8 cellular contexts compared by ENCODE assay signal in the genomic region with DNA sequence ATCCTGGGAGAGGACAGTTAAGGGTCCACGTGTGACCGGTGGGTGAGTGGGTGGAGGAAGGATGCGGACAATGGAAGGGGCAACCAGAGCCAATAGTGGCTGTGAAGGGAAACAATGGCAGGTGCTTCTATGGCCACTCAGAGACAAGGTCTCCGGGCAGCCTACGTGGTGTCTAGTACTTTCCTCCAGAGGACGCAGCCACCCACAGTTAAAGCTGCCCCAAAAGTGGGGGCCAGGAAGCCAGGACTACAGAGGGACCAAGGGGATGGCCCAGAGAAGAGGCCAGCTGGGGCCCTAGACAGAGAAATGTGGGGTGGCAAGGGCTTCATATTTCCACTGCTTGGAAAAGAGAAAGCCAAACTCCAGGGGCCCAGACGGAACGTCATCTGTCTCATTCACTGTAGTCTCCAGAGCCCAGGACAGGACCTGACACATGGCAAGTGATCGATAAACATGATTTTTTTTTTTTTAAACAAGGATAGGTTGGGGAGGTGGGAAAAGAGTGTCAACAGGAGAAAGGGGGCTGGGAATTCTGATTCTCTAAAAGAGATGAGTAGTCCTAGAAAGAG. TPM values are rescaled to one million over a fixed set of nuclear protein-coding genes. Genes with fewer than 3 reads are reported as not detected.
DNase-seq lines count a peak whose midpoint lies in the region; ATAC-seq and TF ChIP-seq lines count a peak whose summit lies in the region.

No MANE protein-coding gene starts in this region.

- H3K4me2 ChIP-seq in neural cell (ENCODE audit: low read length) = peak overlapping the region; percentile 51

- peaks cover 9% of the 10 kb centered on the region; the same call in 1 of the 2 replicates for H3K4me1 ChIP-seq in BE2C
- H3K4me1 ChIP-seq in effector memory CD4-positive, alpha-beta T cell (ENCODE audit: control insufficient read depth, insufficient read depth, low read length, poor library complexity, severe bottlenecking) = peaks cover 62% of the 10 kb centered on the region

- H3K27ac ChIP-seq in effector memory CD4-positive, alpha-beta T cell (ENCODE audit: insufficient read depth, low read length, poor library complexity, severe bottlenecking) = peak overlapping the region; percentile 100
- H3K27ac ChIP-seq in neural cell (ENCODE audit: low read length) = peak overlapping the region; percentile 95

- no peak for TF ChIP-seq CTCF in BE2C (IDR thresholded peaks at IDR 0.05; ENCODE audit: low read depth, low read length)
- TF ChIP-seq CTCF in neural cell (IDR thresholded peaks at IDR 0.05; ENCODE audit: poor library complexity, severe bottlenecking) = no peak

- H3K27me3 ChIP-seq in BE2C = no peaks in the 10 kb centered on the region
- no peaks in the 10 kb centered on the region for H3K27me3 ChIP-seq in effector memory CD4-positive, alpha-beta T cell (replicated peaks; ENCODE audit: control insufficient read depth, insufficient read depth, low read length, poor library complexity, severe bottlenecking)
- H3K27me3 ChIP-seq in neural cell (ENCODE audit: insufficient read depth, low read depth, low read length) = no peaks in the 10 kb centered on the region

- H3F3A ChIP-seq in neural cell (ENCODE audit: insufficient read depth, low read length, poor library complexity, severe bottlenecking) = peaks cover 6% of the 10 kb centered on the region

- no peaks in the 10 kb centered on the region for H3K9me2 ChIP-seq in neural cell (ENCODE audit: insufficient read depth, low read length)

- no peaks in the 10 kb centered on the region for H3K79me2 ChIP-seq in neural cell (replicated peaks; ENCODE audit: insufficient read depth, low read length)

- H3K4me3 ChIP-seq in BE2C (ENCODE audit: low read depth, low read length) (peak overlapping the region; percentile 32), neural cell (ENCODE audit: low read length) (peak overlapping the region; percentile 92)
- peak overlapping the region; percentile 95 for H3K4me3 ChIP-seq in Jurkat, Clone E6-1 (ENCODE audit: low read length)
- peak overlapping the region; percentile 54 for H3K4me3 ChIP-seq in effector memory CD4-positive, alpha-beta T cell (ENCODE audit: insufficient read depth, low read depth, low read length, poor library complexity, severe bottlenecking)

- TF ChIP-seq EP300 in neural cell (conservative IDR thresholded peaks at IDR 0.05; ENCODE audit: poor library complexity, severe bottlenecking) = no peak

- no peak overlapping the region for H2AFZ ChIP-seq in neural cell (ENCODE audit: low read depth, low read length)

- no peak for DNase-seq in BE2C
- DNase-seq in Jurkat, Clone E6-1 (ENCODE audit: low read depth, low spot score) = no peak
- DNase-seq in effector memory CD4-positive, alpha-beta T cell = no peak
- DNase-seq in cortex of kidney (lab: John Stamatoyannopoulos, UW) = no peak
- no peak for DNase-seq in NCI-H526 treated with DMSO at 0.1 percent for 48 hours (lab: John Stamatoyannopoulos, UW)
- DNase-seq in AML-193 (lab: John Stamatoyannopoulos, UW) = no peak

- H4K20me1 ChIP-seq in neural cell (ENCODE audit: insufficient read depth) = no peaks in the 10 kb centered on the region

- TF ChIP-seq RAD21 in neural cell (conservative IDR thresholded peaks at IDR 0.05) = no peak

- peak overlapping the region; percentile 95 for H3K9ac ChIP-seq in neural cell (ENCODE audit: low read length)

- H3K9me3 ChIP-seq in BE2C (no peaks in the 10 kb centered on the region), neural cell (ENCODE audit: low read length) (no peaks in the 10 kb centered on the region)
- H3K9me3 ChIP-seq in effector memory CD4-positive, alpha-beta T cell (ENCODE audit: control insufficient read depth, low read length) = no peaks in the 10 kb centered on the region

- no peak for ATAC-seq in GM21381 (IDR thresholded peaks at IDR 0.05; ENCODE audit: unreplicated experiment)

- peaks cover 15% of the 10 kb centered on the region for H3K36me3 ChIP-seq in BE2C
- peaks cover 26% of the 10 kb centered on the region for H3K36me3 ChIP-seq in effector memory CD4-positive, alpha-beta T cell (ENCODE audit: control insufficient read depth, insufficient read depth, low read length)
- H3K36me3 ChIP-seq in neural cell (ENCODE audit: insufficient read depth, low read length) = no peaks in the 10 kb centered on the region

TF ChIP-seq in neural cell, 6 proteins besides CTCF, POLR2A, EP300 and RAD21:
- no peak for TF ChIP-seq SMC3 (conservative IDR thresholded peaks at IDR 0.05; ENCODE audit: poor library complexity)
- TF ChIP-seq MXI1 (conservative IDR thresholded peaks at IDR 0.05; ENCODE audit: poor library complexity, severe bottlenecking) = no peak
- TF ChIP-seq TAF1 (IDR thresholded peaks at IDR 0.05; ENCODE audit: low read depth) = no peak
- no peak for TF ChIP-seq EZH2 (IDR thresholded peaks at IDR 0.05; ENCODE audit: borderline replicate concordance, insufficient read depth, low read length, poor library complexity, severe bottlenecking)
- TF ChIP-seq, protein P1, sequence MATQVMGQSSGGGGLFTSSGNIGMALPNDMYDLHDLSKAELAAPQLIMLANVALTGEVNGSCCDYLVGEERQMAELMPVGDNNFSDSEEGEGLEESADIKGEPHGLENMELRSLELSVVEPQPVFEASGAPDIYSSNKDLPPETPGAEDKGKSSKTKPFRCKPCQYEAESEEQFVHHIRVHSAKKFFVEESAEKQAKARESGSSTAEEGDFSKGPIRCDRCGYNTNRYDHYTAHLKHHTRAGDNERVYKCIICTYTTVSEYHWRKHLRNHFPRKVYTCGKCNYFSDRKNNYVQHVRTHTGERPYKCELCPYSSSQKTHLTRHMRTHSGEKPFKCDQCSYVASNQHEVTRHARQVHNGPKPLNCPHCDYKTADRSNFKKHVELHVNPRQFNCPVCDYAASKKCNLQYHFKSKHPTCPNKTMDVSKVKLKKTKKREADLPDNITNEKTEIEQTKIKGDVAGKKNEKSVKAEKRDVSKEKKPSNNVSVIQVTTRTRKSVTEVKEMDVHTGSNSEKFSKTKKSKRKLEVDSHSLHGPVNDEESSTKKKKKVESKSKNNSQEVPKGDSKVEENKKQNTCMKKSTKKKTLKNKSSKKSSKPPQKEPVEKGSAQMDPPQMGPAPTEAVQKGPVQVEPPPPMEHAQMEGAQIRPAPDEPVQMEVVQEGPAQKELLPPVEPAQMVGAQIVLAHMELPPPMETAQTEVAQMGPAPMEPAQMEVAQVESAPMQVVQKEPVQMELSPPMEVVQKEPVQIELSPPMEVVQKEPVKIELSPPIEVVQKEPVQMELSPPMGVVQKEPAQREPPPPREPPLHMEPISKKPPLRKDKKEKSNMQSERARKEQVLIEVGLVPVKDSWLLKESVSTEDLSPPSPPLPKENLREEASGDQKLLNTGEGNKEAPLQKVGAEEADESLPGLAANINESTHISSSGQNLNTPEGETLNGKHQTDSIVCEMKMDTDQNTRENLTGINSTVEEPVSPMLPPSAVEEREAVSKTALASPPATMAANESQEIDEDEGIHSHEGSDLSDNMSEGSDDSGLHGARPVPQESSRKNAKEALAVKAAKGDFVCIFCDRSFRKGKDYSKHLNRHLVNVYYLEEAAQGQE (IDR thresholded peaks at IDR 0.05; ENCODE audit: borderline replicate concordance) = no peak
- no peak for TF ChIP-seq POLR2AphosphoS5 (IDR thresholded peaks at IDR 0.05)

RNA-seq across cellular contexts. Expression of a gene that starts 0.9 kb away (rescaled TPM):
- 44.7 TPM for polyA plus RNA-seq in BE2C (2012; ENCODE audit: insufficient read depth, insufficient read length, low read depth)
- polyA plus RNA-seq in Jurkat, Clone E6-1 (2012; ENCODE audit: insufficient read depth, insufficient read length) = 27.8 TPM
- 1.9 and 2.0 TPM in 2 replicates for polyA plus RNA-seq in neural cell
- polyA minus RNA-seq in neural cell = 16.8 and 20.2 TPM in 2 replicates

RNA-seq across cellular contexts. Expression of a gene that starts 9.7 kb away (rescaled TPM):
- polyA plus RNA-seq in BE2C (2012; ENCODE audit: insufficient read depth, insufficient read length, low read depth) = 31.2 TPM
- polyA plus RNA-seq in Jurkat, Clone E6-1 (2012; ENCODE audit: insufficient read depth, insufficient read length) = 42.6 TPM
- 91.6 and 98.3 TPM in 2 replicates for polyA plus RNA-seq in neural cell
- polyA minus RNA-seq in neural cell = 80.3 and 88.3 TPM in 2 replicates

RNA-seq across cellular contexts. Expression of a gene that starts 23.1 kb away (rescaled TPM):
- polyA plus RNA-seq in BE2C (2012; ENCODE audit: insufficient read depth, insufficient read length, low read depth) = 1.5 TPM
- 16.5 TPM for polyA plus RNA-seq in Jurkat, Clone E6-1 (2012; ENCODE audit: insufficient read depth, insufficient read length)
- polyA plus RNA-seq in neural cell = 23.3 and 31.7 TPM in 2 replicates
- 46.0 and 56.4 TPM in 2 replicates for polyA minus RNA-seq in neural cell

RNA-seq across cellular contexts. Expression of a gene that starts 29.2 kb away (rescaled TPM):
- polyA plus RNA-seq in BE2C (2012; ENCODE audit: insufficient read depth, insufficient read length, low read depth) = 4.2 TPM
- polyA plus RNA-seq in Jurkat, Clone E6-1 (2012; ENCODE audit: insufficient read depth, insufficient read length) = 2.3 TPM
- polyA plus RNA-seq in neural cell = 7.3 and 15.3 TPM in 2 replicates
- polyA minus RNA-seq in neural cell = 2.4 TPM in 1 of 2 replicates, not detected in the other

RNA-seq across cellular contexts. Expression of a gene that starts 34.8 kb away (rescaled TPM):
- polyA plus RNA-seq in BE2C (2012; ENCODE audit: insufficient read depth, insufficient read length, low read depth) = not detected
- 0.38 TPM for polyA plus RNA-seq in Jurkat, Clone E6-1 (2012; ENCODE audit: insufficient read depth, insufficient read length)
- polyA plus RNA-seq in neural cell = 0.77 and 1.6 TPM in 2 replicates
- 0.73 and 0.81 TPM in 2 replicates for polyA minus RNA-seq in neural cell

Comparison
In these comparisons a context has a peak if more than half of its experiments do, and no peak if none do; other contexts are left out.
1. H3K4me3 ChIP-seq: peak in every context shown above with its lines; median percentile 95 in Jurkat, Clone E6-1; 92 in neural cell; 54 in effector memory CD4-positive, alpha-beta T cell; 32 in BE2C.